In the genomic region with DNA sequence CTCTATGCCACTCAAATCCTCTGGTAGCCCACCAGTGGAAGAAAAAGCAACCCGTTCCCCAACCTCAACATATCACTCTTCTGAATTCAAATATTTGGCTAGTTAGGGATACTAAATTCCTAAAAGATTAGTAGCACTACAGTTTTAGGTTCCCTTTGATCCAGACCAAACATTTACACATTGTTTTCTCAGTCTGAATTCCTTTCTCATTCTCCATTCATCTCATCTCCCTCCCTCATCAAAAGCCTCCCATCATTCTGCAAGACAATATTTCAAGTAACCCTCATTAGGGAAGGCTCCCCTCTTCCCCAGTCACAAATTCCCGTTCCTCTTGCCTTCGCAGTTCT, we compare ENCODE assay signal across 1 cellular context.
TF ChIP-seq lines count a peak whose summit lies in the region.

No MANE protein-coding gene starts in this region.

TF ChIP-seq in SK-N-SH, 30 proteins besides CTCF, POLR2A, EP300 and RAD21 (continued from another document):
- no peak for TF ChIP-seq MEF2A (IDR thresholded peaks at IDR 0.05; ENCODE audit: borderline replicate concordance, low read depth)
- no peak for TF ChIP-seq EZH2phosphoT487 (IDR thresholded peaks at IDR 0.05; ENCODE audit: borderline replicate concordance, low read depth)
- no peak for TF ChIP-seq YY1 (IDR thresholded peaks at IDR 0.05; ENCODE audit: low read depth)
- no peak for TF ChIP-seq JUND (IDR thresholded peaks at IDR 0.05)
- TF ChIP-seq FOXJ3 (CRISPR knock-in tag; IDR thresholded peaks at IDR 0.05), result no peak
